19 cellular contexts compared by ENCODE assay signal in the genomic region with DNA sequence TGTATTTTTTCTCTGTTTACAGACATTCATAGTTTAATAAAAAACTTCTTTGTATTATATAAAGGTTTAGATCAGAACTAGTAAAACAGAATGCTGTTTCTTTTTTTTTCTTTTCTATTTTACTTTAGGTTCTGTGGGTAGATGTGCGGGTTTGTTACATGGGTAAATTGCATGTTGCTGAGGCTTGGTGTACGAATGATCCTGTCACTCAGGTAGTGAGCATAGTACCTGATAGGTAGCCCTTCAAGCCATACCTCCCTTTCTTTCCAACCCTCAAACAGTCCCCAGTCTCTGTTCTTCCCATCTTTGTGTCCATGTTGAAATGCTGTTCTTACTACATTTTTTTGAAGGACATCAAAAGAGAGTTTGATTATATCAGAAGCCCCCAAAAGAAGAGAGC. TPM values are rescaled to one million over a fixed set of nuclear protein-coding genes. Genes with fewer than 3 reads are reported as not detected.
DNase-seq lines count a peak whose midpoint lies in the region; ATAC-seq and TF ChIP-seq lines count a peak whose summit lies in the region.
"Had no signal": no experiment of that assay in that cellular context is flagged by ENCODE, and none has a peak within 500 bp of the region (broad histone marks: within the 10 kb centered on the region; RNA-seq: fewer than 3 reads in every experiment).

No MANE protein-coding gene starts in this region.

- no peaks in the 10 kb centered on the region for H3K9me2 ChIP-seq in neural cell (ENCODE audit: insufficient read depth, low read length)

- peaks cover 35% of the 10 kb centered on the region for H3K4me1 ChIP-seq in DND-41 (ENCODE audit: insufficient read depth, low read length)

- H3K27ac ChIP-seq in DND-41 (ENCODE audit: low read length) (peak overlapping the region; percentile 62), neural cell (ENCODE audit: low read length) (no peak overlapping the region)
- H3K27ac ChIP-seq: C4-2B, hepatocyte, WERI-Rb-1 had no signal

- H3K4me3 ChIP-seq in DND-41 (ENCODE audit: low read depth in 1 of 2, low read length in 2 of 2) (peak overlapping the region in 1 of 2 experiments; percentile 27; a peak in 1 of 4 replicates), neural cell (ENCODE audit: low read length) (peak overlapping the region; percentile 23)
- H3K4me3 ChIP-seq: hepatocyte had no signal

- ATAC-seq in DND-41 (ENCODE audit: insufficient read depth, low read depth) (no peak), GM18520 (IDR thresholded peaks at IDR 0.05; ENCODE audit: unreplicated experiment) (no peak)
- ATAC-seq: Panc1, SK-N-SH treated with all-trans-retinoic acid at 6 μM for 48 hours had no signal

- H3K9me3 Mint-ChIP-seq in T-helper 2 cell treated with Interferon-gamma antibody and Interleukin-4, amounts not matched to agents 5 μg/mL and 100 μg/mL, for 36 hours, result no peaks in the 10 kb centered on the region
- no peaks in the 10 kb centered on the region for H3K9me3 Mint-ChIP-seq in activated T-helper 2 cell treated with anti-CD3 and anti-CD28 coated beads, Interferon-gamma antibody, Interleukin-2, Interleukin-4, amounts not matched to agents 10 μg/mL and 5 μg/mL and 100 μg/mL, durations not matched to agents 14 hours and 24 hours and 36 hours

- no peaks in the 10 kb centered on the region for H3K9me3 ChIP-seq in DND-41 (ENCODE audit: insufficient read depth, low read length, severe bottlenecking)
- no peaks in the 10 kb centered on the region for H3K9me3 ChIP-seq in neural cell (ENCODE audit: low read length)
- H3K9me3 ChIP-seq: upper lobe of left lung had no signal

- H3K27ac Mint-ChIP-seq in T-helper 2 cell treated with Interferon-gamma antibody and Interleukin-4, amounts not matched to agents 5 μg/mL and 100 μg/mL, for 36 hours, result peak overlapping the region; percentile 70
- peak overlapping the region; percentile 47 for H3K27ac Mint-ChIP-seq in activated T-helper 2 cell treated with anti-CD3 and anti-CD28 coated beads, Interferon-gamma antibody, Interleukin-2, Interleukin-4, amounts not matched to agents 10 μg/mL and 5 μg/mL and 100 μg/mL, durations not matched to agents 14 hours and 24 hours and 36 hours

- TF ChIP-seq CTCF in DND-41 (IDR thresholded peaks at IDR 0.05; ENCODE audit: borderline replicate concordance, extremely low read depth, low read length, poor library complexity, severe bottlenecking) (no peak), neural cell (IDR thresholded peaks at IDR 0.05; ENCODE audit: poor library complexity, severe bottlenecking) (no peak)

- H3K9ac ChIP-seq in DND-41 (ENCODE audit: low read depth, low read length), result peak overlapping the region; percentile 27
- no peak overlapping the region for H3K9ac ChIP-seq in neural cell (ENCODE audit: low read length)

- H2AFZ ChIP-seq in DND-41 (ENCODE audit: low read depth, low read length) (no peak overlapping the region), neural cell (ENCODE audit: low read depth, low read length) (no peak overlapping the region)
- H2AFZ ChIP-seq: hepatocyte had no signal

- H3K79me2 ChIP-seq in DND-41 (ENCODE audit: insufficient read depth, low read length) (peaks cover 93% of the 10 kb centered on the region), neural cell (replicated peaks; ENCODE audit: insufficient read depth, low read length) (peaks cover 32% of the 10 kb centered on the region)

- peaks cover 29% of the 10 kb centered on the region for H3K4me1 Mint-ChIP-seq in T-helper 2 cell treated with Interferon-gamma antibody and Interleukin-4, amounts not matched to agents 5 μg/mL and 100 μg/mL, for 36 hours (ENCODE audit: low read depth)
- H3K4me1 Mint-ChIP-seq in activated T-helper 2 cell treated with anti-CD3 and anti-CD28 coated beads, Interferon-gamma antibody, Interleukin-2, Interleukin-4, amounts not matched to agents 10 μg/mL and 5 μg/mL and 100 μg/mL, durations not matched to agents 14 hours and 24 hours and 36 hours (ENCODE audit: low read depth), result peaks cover 26% of the 10 kb centered on the region

- H3K27me3 ChIP-seq in DND-41 (ENCODE audit: insufficient read depth, low read length, poor library complexity) (no peaks in the 10 kb centered on the region), neural cell (ENCODE audit: insufficient read depth, low read depth, low read length) (no peaks in the 10 kb centered on the region)
- H3K27me3 ChIP-seq: hepatocyte, upper lobe of left lung had no signal

- H3K4me3 Mint-ChIP-seq in T-helper 2 cell treated with Interferon-gamma antibody and Interleukin-4, amounts not matched to agents 5 μg/mL and 100 μg/mL, for 36 hours, result peak overlapping the region; percentile 70
- H3K4me3 Mint-ChIP-seq in activated T-helper 2 cell treated with anti-CD3 and anti-CD28 coated beads, Interferon-gamma antibody, Interleukin-2, Interleukin-4, amounts not matched to agents 10 μg/mL and 5 μg/mL and 100 μg/mL, durations not matched to agents 14 hours and 24 hours and 36 hours (ENCODE audit: low read depth), result peak overlapping the region; percentile 77

- H4K20me1 ChIP-seq in DND-41 (ENCODE audit: insufficient read depth, low read length) (no peaks in the 10 kb centered on the region), neural cell (ENCODE audit: insufficient read depth) (no peaks in the 10 kb centered on the region)

- no peak for TF ChIP-seq EP300 in neural cell (conservative IDR thresholded peaks at IDR 0.05; ENCODE audit: poor library complexity, severe bottlenecking)

- no peak for TF ChIP-seq RAD21 in neural cell (conservative IDR thresholded peaks at IDR 0.05)

- H3K36me3 Mint-ChIP-seq in T-helper 2 cell treated with Interferon-gamma antibody and Interleukin-4, amounts not matched to agents 5 μg/mL and 100 μg/mL, for 36 hours (ENCODE audit: low read depth), result peaks cover 46% of the 10 kb centered on the region
- peaks cover 43% of the 10 kb centered on the region for H3K36me3 Mint-ChIP-seq in activated T-helper 2 cell treated with anti-CD3 and anti-CD28 coated beads, Interferon-gamma antibody, Interleukin-2, Interleukin-4, amounts not matched to agents 10 μg/mL and 5 μg/mL and 100 μg/mL, durations not matched to agents 14 hours and 24 hours and 36 hours (ENCODE audit: low read depth)

- intact Hi-C loops in activated T-helper 2 cell treated with anti-CD3 and anti-CD28 coated beads, Interferon-gamma antibody, Interleukin-2, Interleukin-4, amounts not matched to agents 10 μg/mL and 5 μg/mL and 100 μg/mL, durations not matched to agents 14 hours and 24 hours and 36 hours (cut with micrococcal nuclease), result loop anchor here (5.0 kb wide), 1 partner anchor 526 kb away; no protein-coding TSS in a partner anchor

- H3K27me3 Mint-ChIP-seq in T-helper 2 cell treated with Interferon-gamma antibody and Interleukin-4, amounts not matched to agents 5 μg/mL and 100 μg/mL, for 36 hours (ENCODE audit: low read depth), result no peaks in the 10 kb centered on the region
- no peaks in the 10 kb centered on the region for H3K27me3 Mint-ChIP-seq in activated T-helper 2 cell treated with anti-CD3 and anti-CD28 coated beads, Interferon-gamma antibody, Interleukin-2, Interleukin-4, amounts not matched to agents 10 μg/mL and 5 μg/mL and 100 μg/mL, durations not matched to agents 14 hours and 24 hours and 36 hours (ENCODE audit: low read depth)

- H3K4me2 ChIP-seq in DND-41 (ENCODE audit: insufficient read depth, low read length), result peak overlapping the region; percentile 77
- H3K4me2 ChIP-seq in neural cell (ENCODE audit: low read length), result no peak overlapping the region

- peaks cover 39% of the 10 kb centered on the region for H3K36me3 ChIP-seq in DND-41 (ENCODE audit: insufficient read depth, low read length)
- peaks cover 9% of the 10 kb centered on the region for H3K36me3 ChIP-seq in neural cell (ENCODE audit: insufficient read depth, low read length)

- no peaks in the 10 kb centered on the region for H3F3A ChIP-seq in neural cell (ENCODE audit: insufficient read depth, low read length, poor library complexity, severe bottlenecking)

- DNase-seq in T-helper 2 cell treated with Interferon-gamma antibody and Interleukin-4, amounts not matched to agents 5 μg/mL and 100 μg/mL, for 36 hours (ENCODE audit: low spot score), result no peak
- no peak for DNase-seq in T-helper 2 cell
- DNase-seq in DND-41, result no peak
- no peak for DNase-seq in activated T-helper 2 cell treated with anti-CD3 and anti-CD28 coated beads, Interferon-gamma antibody, Interleukin-2, Interleukin-4, amounts not matched to agents 10 μg/mL and 5 μg/mL and 100 μg/mL, durations not matched to agents 14 hours and 24 hours and 36 hours (ENCODE audit: low spot score)
- DNase-seq in cerebellar cortex (ENCODE audit: low spot score), result no peak
- no peak for DNase-seq in DMS53 (lab: John Stamatoyannopoulos, UW)
- DNase-seq: 8988T; central memory CD4-positive, alpha-beta T cell; kidney; NCI-H1048; NCI-H69; WERI-Rb-1 had no signal

TF ChIP-seq in neural cell, 6 proteins besides CTCF, POLR2A, EP300 and RAD21 (continues in another document):
- no peak for TF ChIP-seq EZH2 (IDR thresholded peaks at IDR 0.05; ENCODE audit: borderline replicate concordance, insufficient read depth, low read length, poor library complexity, severe bottlenecking)
- TF ChIP-seq TAF1 (IDR thresholded peaks at IDR 0.05; ENCODE audit: low read depth), result no peak
- TF ChIP-seq SMC3 (conservative IDR thresholded peaks at IDR 0.05; ENCODE audit: poor library complexity), result no peak
- TF ChIP-seq MXI1 (conservative IDR thresholded peaks at IDR 0.05; ENCODE audit: poor library complexity, severe bottlenecking), result no peak

RNA-seq across cellular contexts. Expression of gene ATM, which starts 3.2 kb away (rescaled TPM):
- total RNA-seq in activated T-helper 2 cell treated with anti-CD3 and anti-CD28 coated beads, Interferon-gamma antibody, Interleukin-2, Interleukin-4, amounts not matched to agents 10 μg/mL and 5 μg/mL and 100 μg/mL, durations not matched to agents 14 hours and 24 hours and 36 hours, result 34.1 and 34.7 TPM in 2 replicates
- 74.6 and 80.0 TPM in 2 replicates for polyA plus RNA-seq in neural cell
- 140 and 141 TPM in 2 replicates for polyA minus RNA-seq in neural cell

RNA-seq across cellular contexts. Expression of gene NPAT, which starts 3.6 kb away (rescaled TPM):
- total RNA-seq in activated T-helper 2 cell treated with anti-CD3 and anti-CD28 coated beads, Interferon-gamma antibody, Interleukin-2, Interleukin-4, amounts not matched to agents 10 μg/mL and 5 μg/mL and 100 μg/mL, durations not matched to agents 14 hours and 24 hours and 36 hours, result 25.6 and 28.5 TPM in 2 replicates
- polyA plus RNA-seq in neural cell, result 9.9 and 10.8 TPM in 2 replicates
- 49.7 and 55.6 TPM in 2 replicates for polyA minus RNA-seq in neural cell
